In the genomic region with DNA sequence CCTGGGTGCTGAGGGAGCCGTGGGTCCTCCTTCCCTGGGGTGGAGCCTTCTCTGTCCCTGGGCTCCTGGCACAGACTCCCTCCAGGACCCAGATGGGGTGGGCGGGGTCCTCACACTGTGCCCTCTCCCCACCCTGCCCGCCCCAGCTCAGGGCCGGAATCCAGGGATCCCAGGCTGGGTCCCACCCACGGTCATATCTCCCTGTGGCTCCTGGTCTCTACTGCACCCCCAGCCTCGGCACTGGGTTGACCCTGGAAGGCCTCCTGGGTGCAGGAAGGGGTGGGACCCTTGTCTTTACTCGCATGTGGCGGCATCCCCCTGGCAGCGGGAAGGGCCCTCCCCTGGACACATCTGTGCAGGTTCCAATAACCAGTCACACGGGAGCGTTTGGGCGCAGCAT, we compare ENCODE assay signal across 32 cellular contexts.
"Had no signal": no experiment of that assay in that cellular context is flagged by ENCODE, and none has a peak within 500 bp of the region (broad histone marks: within the 10 kb centered on the region; RNA-seq: fewer than 3 reads in every experiment).

No MANE protein-coding gene starts in this region.

- H3K4me3 Mint-ChIP-seq: activated CD4-positive, alpha-beta memory T cell treated with anti-CD3 and anti-CD28 coated beads for 36 hours; activated CD4-positive, alpha-beta T cell treated with anti-CD3 and anti-CD28 coated beads for 36 hours; activated CD4-positive, alpha-beta T cell treated with anti-CD3 and anti-CD28 coated beads, Interleukin-2, amount 10 ng/mL, durations not matched to agents 24 days and 14 days; activated CD8-positive, alpha-beta memory T cell treated with anti-CD3 and anti-CD28 coated beads, Interleukin-2, amount 10 ng/mL, durations not matched to agents 7 days and 5 days; activated CD8-positive, alpha-beta T cell treated with anti-CD3 and anti-CD28 coated beads, Interleukin-2, amount 10 ng/mL, durations not matched to agents 7 days and 5 days; activated naive CD4-positive, alpha-beta T cell treated with anti-CD3 and anti-CD28 coated beads for 36 hours; activated naive CD4-positive, alpha-beta T cell treated with anti-CD3 and anti-CD28 coated beads, Interleukin-2, amount 50 U/mL, for 24 hours; activated naive CD8-positive, alpha-beta T cell treated with anti-CD3 and anti-CD28 coated beads for 36 hours; activated naive CD8-positive, alpha-beta T cell treated with anti-CD3 and anti-CD28 coated beads, Interleukin-2, amount 50 U/mL, for 24 hours; activated T-helper 1 cell treated with anti-CD3 and anti-CD28 coated beads, Interleukin-12 subunit alpha, Interleukin-12 subunit beta, Interleukin-2, Interleukin-4 antibody, amounts not matched to agents 30 ng/mL and 10 ng/mL and 1 ng/mL, durations not matched to agents 14 hours and 24 hours and 36 hours; effector memory CD8-positive, alpha-beta T cell; T-helper 1 cell treated with Interleukin-12 subunit alpha and Interleukin-12 subunit beta and Interleukin-4 antibody, amounts not matched to agents 30 μg/mL and 1 μg/mL, for 36 hours had no signal

- H3K36me3 Mint-ChIP-seq: activated CD4-positive, alpha-beta memory T cell treated with anti-CD3 and anti-CD28 coated beads for 36 hours; activated CD8-positive, alpha-beta memory T cell treated with anti-CD3 and anti-CD28 coated beads, Interleukin-2, amount 10 ng/mL, durations not matched to agents 7 days and 5 days; activated naive CD4-positive, alpha-beta T cell treated with anti-CD3 and anti-CD28 coated beads, Interleukin-2, amount 50 U/mL, for 24 hours; activated naive CD8-positive, alpha-beta T cell treated with anti-CD3 and anti-CD28 coated beads for 36 hours had no signal

- H3K27ac Mint-ChIP-seq: activated CD4-positive, alpha-beta memory T cell treated with anti-CD3 and anti-CD28 coated beads for 36 hours; activated CD4-positive, alpha-beta T cell treated with anti-CD3 and anti-CD28 coated beads for 36 hours; activated CD4-positive, alpha-beta T cell treated with anti-CD3 and anti-CD28 coated beads, Interleukin-2, amount 10 ng/mL, durations not matched to agents 24 days and 14 days; activated CD8-positive, alpha-beta memory T cell treated with anti-CD3 and anti-CD28 coated beads, Interleukin-2, amount 10 ng/mL, durations not matched to agents 7 days and 5 days; activated CD8-positive, alpha-beta T cell treated with anti-CD3 and anti-CD28 coated beads, Interleukin-2, amount 10 ng/mL, durations not matched to agents 7 days and 5 days; activated naive CD4-positive, alpha-beta T cell treated with anti-CD3 and anti-CD28 coated beads for 36 hours; activated naive CD4-positive, alpha-beta T cell treated with anti-CD3 and anti-CD28 coated beads, Interleukin-2, amount 50 U/mL, for 24 hours; activated naive CD8-positive, alpha-beta T cell treated with anti-CD3 and anti-CD28 coated beads for 36 hours; activated naive CD8-positive, alpha-beta T cell treated with anti-CD3 and anti-CD28 coated beads, Interleukin-2, amount 50 U/mL, for 24 hours; activated T-helper 1 cell treated with anti-CD3 and anti-CD28 coated beads, Interleukin-12 subunit alpha, Interleukin-12 subunit beta, Interleukin-2, Interleukin-4 antibody, amounts not matched to agents 30 ng/mL and 10 ng/mL and 1 ng/mL, durations not matched to agents 14 hours and 24 hours and 36 hours; activated T-helper 2 cell treated with anti-CD3 and anti-CD28 coated beads, Interferon-gamma antibody, Interleukin-2, Interleukin-4, amounts not matched to agents 10 μg/mL and 5 μg/mL and 100 μg/mL, durations not matched to agents 14 hours and 24 hours and 36 hours; effector memory CD8-positive, alpha-beta T cell; T-helper 1 cell treated with Interleukin-12 subunit alpha and Interleukin-12 subunit beta and Interleukin-4 antibody, amounts not matched to agents 30 μg/mL and 1 μg/mL, for 36 hours had no signal

- H3K4me3 ChIP-seq: adrenal gland, body of pancreas, esophagus squamous epithelium, gastroesophageal sphincter, heart right ventricle had no signal

- H3K27ac ChIP-seq: adrenal gland, body of pancreas, esophagus squamous epithelium, gastroesophageal sphincter, heart right ventricle had no signal

- H3K9me3 Mint-ChIP-seq: activated CD4-positive, alpha-beta memory T cell treated with anti-CD3 and anti-CD28 coated beads for 36 hours; activated CD4-positive, alpha-beta T cell treated with anti-CD3 and anti-CD28 coated beads, Interleukin-2, amount 10 ng/mL, durations not matched to agents 24 days and 14 days; activated naive CD4-positive, alpha-beta T cell treated with anti-CD3 and anti-CD28 coated beads for 36 hours; activated naive CD4-positive, alpha-beta T cell treated with anti-CD3 and anti-CD28 coated beads, Interleukin-2, amount 50 U/mL, for 24 hours; activated naive CD8-positive, alpha-beta T cell treated with anti-CD3 and anti-CD28 coated beads for 36 hours; activated naive CD8-positive, alpha-beta T cell treated with anti-CD3 and anti-CD28 coated beads, Interleukin-2, amount 50 U/mL, for 24 hours; activated T-helper 1 cell treated with anti-CD3 and anti-CD28 coated beads, Interleukin-12 subunit alpha, Interleukin-12 subunit beta, Interleukin-2, Interleukin-4 antibody, amounts not matched to agents 30 ng/mL and 10 ng/mL and 1 ng/mL, durations not matched to agents 14 hours and 24 hours and 36 hours; activated T-helper 2 cell treated with anti-CD3 and anti-CD28 coated beads, Interferon-gamma antibody, Interleukin-2, Interleukin-4, amounts not matched to agents 10 μg/mL and 5 μg/mL and 100 μg/mL, durations not matched to agents 14 hours and 24 hours and 36 hours; effector memory CD8-positive, alpha-beta T cell; T-helper 1 cell treated with Interleukin-12 subunit alpha and Interleukin-12 subunit beta and Interleukin-4 antibody, amounts not matched to agents 30 μg/mL and 1 μg/mL, for 36 hours had no signal

- DNase-seq: activated CD4-positive, alpha-beta memory T cell treated with anti-CD3 and anti-CD28 coated beads for 36 hours; activated CD4-positive, alpha-beta T cell treated with anti-CD3 and anti-CD28 coated beads for 36 hours; activated CD4-positive, alpha-beta T cell treated with anti-CD3 and anti-CD28 coated beads, Interleukin-2, amount 10 ng/mL, durations not matched to agents 24 days and 14 days; activated CD4-positive, CD25-positive, alpha-beta regulatory T cell; activated CD4-positive, CD25-positive, alpha-beta regulatory T cell treated with anti-CD3 and anti-CD28 coated beads, Interleukin-2, amount 50 U/mL, for 72 hours; activated CD8-positive, alpha-beta memory T cell treated with anti-CD3 and anti-CD28 coated beads, Interleukin-2, amount 10 ng/mL, durations not matched to agents 7 days and 5 days; activated CD8-positive, alpha-beta memory T cell treated with anti-CD3 and anti-CD28 coated beads, Interleukin-2, amount 50 U/mL, for 4 hours; activated CD8-positive, alpha-beta T cell treated with anti-CD3 and anti-CD28 coated beads, Interleukin-2, amount 10 ng/mL, durations not matched to agents 7 days and 5 days; activated effector memory CD4-positive, alpha-beta T cell treated with anti-CD3 and anti-CD28 coated beads, Interleukin-2, amount 50 U/mL, for 16 hours; activated naive CD4-positive, alpha-beta T cell treated with anti-CD3 and anti-CD28 coated beads for 36 hours; activated naive CD8-positive, alpha-beta T cell treated with anti-CD3 and anti-CD28 coated beads for 36 hours; activated naive CD8-positive, alpha-beta T cell treated with anti-CD3 and anti-CD28 coated beads, Interleukin-2, amount 50 U/mL, for 24 hours; activated T-cell treated with anti-CD3 and anti-CD28 coated beads, Interleukin-2, amount 50 U/mL, for 1 hour; activated T-cell treated with anti-CD3 and anti-CD28 coated beads, Interleukin-2, amount 50 U/mL, for 48 hours; amygdala; aorta; body of pancreas; caudate nucleus; cortex of kidney; dermis blood vessel endothelial cell; effector CD4-positive, alpha-beta T cell; effector memory CD8-positive, alpha-beta T cell; esophagus squamous epithelium; foreskin melanocyte; heart right ventricle; T1000 had no signal

- H3K36me3 ChIP-seq: adrenal gland, esophagus squamous epithelium, gastroesophageal sphincter, heart right ventricle had no signal

- ATAC-seq: activated CD4-positive, alpha-beta T cell treated with anti-CD3 and anti-CD28 coated beads for 36 hours; activated CD8-positive, alpha-beta memory T cell treated with anti-CD3 and anti-CD28 coated beads, Interleukin-2, amount 10 ng/mL, durations not matched to agents 7 days and 5 days; activated CD8-positive, alpha-beta T cell treated with anti-CD3 and anti-CD28 coated beads, Interleukin-2, amount 10 ng/mL, durations not matched to agents 7 days and 5 days; activated naive CD8-positive, alpha-beta T cell treated with anti-CD3 and anti-CD28 coated beads, Interleukin-2, amount 50 U/mL, for 24 hours; body of pancreas; effector memory CD8-positive, alpha-beta T cell; gastroesophageal sphincter; heart right ventricle had no signal

- H3K9me3 ChIP-seq: adrenal gland, body of pancreas, gastroesophageal sphincter, heart right ventricle had no signal
